Comparison of ENCODE assay signal across 20 cellular contexts in the genomic region with DNA sequence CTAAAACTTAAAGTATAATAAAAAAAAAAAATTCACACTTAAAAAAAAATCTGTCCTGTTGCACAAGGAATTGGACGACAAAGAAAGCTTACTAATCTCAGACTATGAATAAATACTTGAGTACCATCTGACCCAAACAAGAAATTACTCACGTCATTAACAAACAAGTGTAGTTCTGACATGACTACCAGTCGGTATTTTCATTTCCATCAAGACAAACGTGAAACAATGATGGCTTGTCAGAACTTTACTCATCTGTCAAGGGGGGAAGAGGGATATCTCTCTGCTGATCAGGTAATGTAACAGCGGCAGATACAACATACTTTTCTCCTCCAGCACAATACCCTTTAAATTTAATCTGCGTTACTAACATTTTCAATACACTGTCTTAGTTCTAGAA.
DNase-seq lines count a peak whose midpoint lies in the region; ATAC-seq, FAIRE-seq and TF ChIP-seq lines count a peak whose summit lies in the region.
"Had no signal": no experiment of that assay in that cellular context is flagged by ENCODE, and none has a peak within 500 bp of the region (broad histone marks: within the 10 kb centered on the region; RNA-seq: fewer than 3 reads in every experiment).

No MANE protein-coding gene starts in this region.

- no peak for TF ChIP-seq CTCF in endothelial cell (IDR thresholded peaks at IDR 0.05; ENCODE audit: unreplicated experiment)
- TF ChIP-seq CTCF in SK-N-SH (IDR thresholded peaks at IDR 0.05), result no peak

- no peaks in the 10 kb centered on the region for H3K27me3 ChIP-seq in SK-N-SH (ENCODE audit: insufficient read depth)
- H3K27me3 ChIP-seq: BLaER1 had no signal

- no peak for DNase-seq in activated CD4-positive, alpha-beta T cell treated with anti-CD3 and anti-CD28 coated beads for 36 hours
- no peak for DNase-seq in activated CD4-positive, alpha-beta T cell treated with anti-CD3 and anti-CD28 coated beads, Interleukin-2, amount 50 U/mL, for 48 hours
- DNase-seq in activated T-cell treated with anti-CD3 and anti-CD28 coated beads, Interleukin-2, amount 50 U/mL, for 72 hours, result peak in 1 of 2 donors; percentile 10
- no peak for DNase-seq in activated T-cell treated with anti-CD3 and anti-CD28 coated beads, Interleukin-2, amount 50 U/mL, for 24 hours
- DNase-seq in GM12892 (ENCODE audit: insufficient read length) (no peak), endothelial cell (ENCODE audit: low spot score) (no peak), NCI-H1694 (lab: John Stamatoyannopoulos, UW) (no peak), SK-N-SH (no peak)
- DNase-seq: 8988T; Calu3; CD4-positive, alpha-beta memory T cell; DMS79 treated with DMSO at 0.1 percent for 48 hours; GF-D8; GM23248 had no signal

- no peak for TF ChIP-seq EP300 in SK-N-SH (IDR thresholded peaks at IDR 0.05; ENCODE audit: borderline replicate concordance in 1 of 2, low read depth in 1 of 2, low read length in 1 of 2)

- peaks cover 6% of the 10 kb centered on the region for H3K9me3 Mint-ChIP-seq in activated CD4-positive, alpha-beta T cell treated with anti-CD3 and anti-CD28 coated beads for 36 hours (ENCODE audit: low read depth)
- H3K9me3 Mint-ChIP-seq in activated T-cell treated with anti-CD3 and anti-CD28 coated beads, Interleukin-2, amount 50 U/mL, for 72 hours, result peaks cover 1 to 3% of the 10 kb centered on the region in 2 donors
- peaks cover 6% of the 10 kb centered on the region for H3K9me3 Mint-ChIP-seq in activated T-cell treated with anti-CD3 and anti-CD28 coated beads, Interleukin-2, amount 50 U/mL, for 24 hours
- H3K9me3 Mint-ChIP-seq in endothelial cell (ENCODE audit: unreplicated experiment), result no peaks in the 10 kb centered on the region

- H3K36me3 Mint-ChIP-seq in activated CD4-positive, alpha-beta T cell treated with anti-CD3 and anti-CD28 coated beads for 36 hours (ENCODE audit: low read depth), result peaks cover 31% of the 10 kb centered on the region
- H3K36me3 Mint-ChIP-seq in activated T-cell treated with anti-CD3 and anti-CD28 coated beads, Interleukin-2, amount 50 U/mL, for 72 hours (ENCODE audit: insufficient read depth in 2 of 2), result peaks cover 14 to 33% of the 10 kb centered on the region in 2 donors
- H3K36me3 Mint-ChIP-seq in activated T-cell treated with anti-CD3 and anti-CD28 coated beads, Interleukin-2, amount 50 U/mL, for 24 hours (ENCODE audit: low read depth), result peaks cover 39% of the 10 kb centered on the region
- peaks cover 34% of the 10 kb centered on the region for H3K36me3 Mint-ChIP-seq in endothelial cell (ENCODE audit: low read depth, unreplicated experiment)

- H4K20me1 ChIP-seq in SK-N-SH (ENCODE audit: insufficient read depth), result peaks cover 12% of the 10 kb centered on the region; the same call in 1 of the 2 replicates

- H3F3A ChIP-seq in SK-N-SH (replicated peaks; ENCODE audit: insufficient read depth), result peaks cover 9% of the 10 kb centered on the region

- no peak overlapping the region for H2AFZ ChIP-seq in SK-N-SH (ENCODE audit: low read depth)
- H2AFZ ChIP-seq: GM23248 had no signal

- FAIRE-seq in GM12892 (lab: Jason Lieb, UNC), result peak; percentile 67
- FAIRE-seq: GM12891, GM18507, HepG2 had no signal

- peaks cover 62% of the 10 kb centered on the region for H3K79me2 ChIP-seq in SK-N-SH (ENCODE audit: insufficient read depth)

- CTCF ChIA-PET in activated CD4-positive, alpha-beta T cell treated with anti-CD3 and anti-CD28 coated beads for 36 hours (lab: Charles Lee), result interaction anchor here (0.7 to 1.7 kb wide), 2 partner anchors 26 to 134 kb away, joined by 4 read pairs; no protein-coding TSS in a partner anchor
- CTCF ChIA-PET in SK-N-SH (lab: Yijun Ruan, JAX), result no interaction called here

- H3K9ac ChIP-seq in SK-N-SH, result no peak overlapping the region
- H3K9ac ChIP-seq: BLaER1, GM23248 had no signal

- POLR2A ChIA-PET in activated CD4-positive, alpha-beta T cell treated with anti-CD3 and anti-CD28 coated beads for 36 hours (lab: Charles Lee), result no interaction called here
- POLR2A ChIA-PET in SK-N-SH (lab: Yijun Ruan, JAX), result no interaction called here

- H3K9me2 ChIP-seq in SK-N-SH, result no peaks in the 10 kb centered on the region

- H3K4me3 Mint-ChIP-seq in activated CD4-positive, alpha-beta T cell treated with anti-CD3 and anti-CD28 coated beads for 36 hours, result no peak overlapping the region
- peak overlapping the region in 1 of 2 donors; percentile 55 for H3K4me3 Mint-ChIP-seq in activated T-cell treated with anti-CD3 and anti-CD28 coated beads, Interleukin-2, amount 50 U/mL, for 72 hours
- H3K4me3 Mint-ChIP-seq in activated T-cell treated with anti-CD3 and anti-CD28 coated beads, Interleukin-2, amount 50 U/mL, for 24 hours, result no peak overlapping the region
- peak overlapping the region; percentile 72 for H3K4me3 Mint-ChIP-seq in endothelial cell (ENCODE audit: unreplicated experiment)
- H3K4me3 Mint-ChIP-seq: CD14-positive monocyte; CD4-positive, alpha-beta memory T cell had no signal

- H3K4me1 Mint-ChIP-seq in activated CD4-positive, alpha-beta T cell treated with anti-CD3 and anti-CD28 coated beads for 36 hours, result peaks cover 21% of the 10 kb centered on the region
- peaks cover 30% of the 10 kb centered on the region for H3K4me1 Mint-ChIP-seq in activated T-cell treated with anti-CD3 and anti-CD28 coated beads, Interleukin-2, amount 50 U/mL, for 72 hours (ENCODE audit: low read depth)
- peaks cover 24% of the 10 kb centered on the region for H3K4me1 Mint-ChIP-seq in activated T-cell treated with anti-CD3 and anti-CD28 coated beads, Interleukin-2, amount 50 U/mL, for 24 hours (ENCODE audit: low read depth)
- H3K4me1 Mint-ChIP-seq in endothelial cell (ENCODE audit: unreplicated experiment), result peaks cover 3% of the 10 kb centered on the region

- H3K4me1 ChIP-seq in SK-N-SH (ENCODE audit: control insufficient read depth in 1 of 2, insufficient read depth in 2 of 2, low read depth in 1 of 2, low read length in 1 of 2), result no peaks in the 10 kb centered on the region
- H3K4me1 ChIP-seq: HAP-1 had no signal

- no peak for TF ChIP-seq RAD21 in SK-N-SH (IDR thresholded peaks at IDR 0.05; ENCODE audit: low read length)

- peak overlapping the region; percentile 1 for H3K27ac Mint-ChIP-seq in activated CD4-positive, alpha-beta T cell treated with anti-CD3 and anti-CD28 coated beads for 36 hours
- H3K27ac Mint-ChIP-seq in activated T-cell treated with anti-CD3 and anti-CD28 coated beads, Interleukin-2, amount 50 U/mL, for 72 hours, result peak overlapping the region; percentile 66
- H3K27ac Mint-ChIP-seq in activated T-cell treated with anti-CD3 and anti-CD28 coated beads, Interleukin-2, amount 50 U/mL, for 24 hours, result no peak overlapping the region
- no peak overlapping the region for H3K27ac Mint-ChIP-seq in endothelial cell (ENCODE audit: unreplicated experiment)

- H3K27me3 Mint-ChIP-seq in activated CD4-positive, alpha-beta T cell treated with anti-CD3 and anti-CD28 coated beads for 36 hours, result no peaks in the 10 kb centered on the region
- no peaks in the 10 kb centered on the region for H3K27me3 Mint-ChIP-seq in activated T-cell treated with anti-CD3 and anti-CD28 coated beads, Interleukin-2, amount 50 U/mL, for 72 hours (ENCODE audit: low read depth)
- H3K27me3 Mint-ChIP-seq in activated T-cell treated with anti-CD3 and anti-CD28 coated beads, Interleukin-2, amount 50 U/mL, for 24 hours, result no peaks in the 10 kb centered on the region
- H3K27me3 Mint-ChIP-seq in endothelial cell (ENCODE audit: unreplicated experiment), result no peaks in the 10 kb centered on the region
- H3K27me3 Mint-ChIP-seq: CD4-positive, alpha-beta memory T cell had no signal

- TF ChIP-seq POLR2A in GM12892 (IDR thresholded peaks at IDR 0.05; ENCODE audit: low read depth, low read length), result no peak

- H3K9me3 ChIP-seq in SK-N-SH, result no peaks in the 10 kb centered on the region
- H3K9me3 ChIP-seq: HAP-1 had no signal

- whole genome bisulfite sequencing in SK-N-SH (ENCODE audit: low lambda C conversion rate), result 97% methylated on average over 6 of the region's 6 CpGs

- no peak overlapping the region for H3K4me2 ChIP-seq in SK-N-SH
- H3K4me2 ChIP-seq: BLaER1 had no signal

- peaks cover 12 to 34% of the 10 kb centered on the region in 2 experiments for H3K36me3 ChIP-seq in SK-N-SH (replicated peaks in 1 of 2; ENCODE audit: control insufficient read depth in 1 of 2, insufficient read depth in 2 of 2, low read length in 1 of 2)

- H3K27ac ChIP-seq in SK-N-SH (ENCODE audit: low read depth in 2 of 2, low read length in 1 of 2), result no peak overlapping the region
- H3K27ac ChIP-seq: BLaER1, GM23248 had no signal

- intact Hi-C loops in activated CD4-positive, alpha-beta T cell treated with anti-CD3 and anti-CD28 coated beads for 36 hours (cut with DNase I, micrococcal nuclease), result no loop called here

- ATAC-seq in activated CD4-positive, alpha-beta T cell treated with anti-CD3 and anti-CD28 coated beads for 36 hours, result peak; percentile 65
- peak; percentile 80 to 95 for ATAC-seq in activated T-cell treated with anti-CD3 and anti-CD28 coated beads, Interleukin-2, amount 50 U/mL, for 72 hours (replicated peaks in 1 of 2)
- ATAC-seq: HepG2 had no signal

- no peak overlapping the region for H3K4me3 ChIP-seq in SK-N-SH (ENCODE audit: low read depth in 2 of 2, low read length in 1 of 2)
- H3K4me3 ChIP-seq: BLaER1, GM23248, HAP-1 had no signal

TF ChIP-seq in SK-N-SH, 30 proteins besides CTCF, POLR2A, EP300 and RAD21:
- TF ChIP-seq MXI1 (IDR thresholded peaks at IDR 0.05; ENCODE audit: low read depth, low read length) (no peak), MEF2A (IDR thresholded peaks at IDR 0.05; ENCODE audit: borderline replicate concordance, low read depth) (no peak), YY1 (IDR thresholded peaks at IDR 0.05; ENCODE audit: low read depth) (no peak), ELF1 (IDR thresholded peaks at IDR 0.05) (no peak)
- TF ChIP-seq, protein P1, sequence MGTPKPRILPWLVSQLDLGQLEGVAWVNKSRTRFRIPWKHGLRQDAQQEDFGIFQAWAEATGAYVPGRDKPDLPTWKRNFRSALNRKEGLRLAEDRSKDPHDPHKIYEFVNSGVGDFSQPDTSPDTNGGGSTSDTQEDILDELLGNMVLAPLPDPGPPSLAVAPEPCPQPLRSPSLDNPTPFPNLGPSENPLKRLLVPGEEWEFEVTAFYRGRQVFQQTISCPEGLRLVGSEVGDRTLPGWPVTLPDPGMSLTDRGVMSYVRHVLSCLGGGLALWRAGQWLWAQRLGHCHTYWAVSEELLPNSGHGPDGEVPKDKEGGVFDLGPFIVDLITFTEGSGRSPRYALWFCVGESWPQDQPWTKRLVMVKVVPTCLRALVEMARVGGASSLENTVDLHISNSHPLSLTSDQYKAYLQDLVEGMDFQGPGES (IDR thresholded peaks at IDR 0.05; ENCODE audit: low read depth, low read length), result no peak
- TF ChIP-seq, protein P2, sequence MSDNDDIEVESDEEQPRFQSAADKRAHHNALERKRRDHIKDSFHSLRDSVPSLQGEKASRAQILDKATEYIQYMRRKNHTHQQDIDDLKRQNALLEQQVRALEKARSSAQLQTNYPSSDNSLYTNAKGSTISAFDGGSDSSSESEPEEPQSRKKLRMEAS (IDR thresholded peaks at IDR 0.05; ENCODE audit: low read depth), result no peak

Comparison
In these comparisons a context has a peak if more than half of its experiments do, and no peak if none do; other contexts are left out.
1. H3K27ac Mint-ChIP-seq: peak in activated CD4-positive, alpha-beta T cell treated with anti-CD3 and anti-CD28 coated beads for 36 hours (single experiment) and activated T-cell treated with anti-CD3 and anti-CD28 coated beads, Interleukin-2, amount 50 U/mL, for 72 hours (single experiment); none in activated T-cell treated with anti-CD3 and anti-CD28 coated beads, Interleukin-2, amount 50 U/mL, for 24 hours (single experiment) and endothelial cell (single experiment).